Comparison of ENCODE assay signal across 1 cellular context in genomic region chr2:131488306-131489205, GRCh38.
TF ChIP-seq lines count a peak whose summit lies in the region.

No MANE protein-coding gene starts in this region.

TF ChIP-seq in K562, 482 proteins besides CTCF, POLR2A, EP300 and RAD21:
- TF ChIP-seq RBFOX2 (IDR thresholded peaks at IDR 0.05; ENCODE audit: low read depth, low read length) (peak; percentile 58), BHLHE40 (IDR thresholded peaks at IDR 0.05; ENCODE audit: low read length) (no peak), SIN3A (IDR thresholded peaks at IDR 0.05; ENCODE audit: borderline replicate concordance in 2 of 2, control insufficient read depth in 1 of 2, low read depth in 2 of 2, low read length in 2 of 2) (0 out of 4 replicates have a peak, but pooled peaks of 1 of the 2 experiments have one; percentile 18)
